Comparison of ENCODE assay signal across 9 cellular contexts in the genomic region with DNA sequence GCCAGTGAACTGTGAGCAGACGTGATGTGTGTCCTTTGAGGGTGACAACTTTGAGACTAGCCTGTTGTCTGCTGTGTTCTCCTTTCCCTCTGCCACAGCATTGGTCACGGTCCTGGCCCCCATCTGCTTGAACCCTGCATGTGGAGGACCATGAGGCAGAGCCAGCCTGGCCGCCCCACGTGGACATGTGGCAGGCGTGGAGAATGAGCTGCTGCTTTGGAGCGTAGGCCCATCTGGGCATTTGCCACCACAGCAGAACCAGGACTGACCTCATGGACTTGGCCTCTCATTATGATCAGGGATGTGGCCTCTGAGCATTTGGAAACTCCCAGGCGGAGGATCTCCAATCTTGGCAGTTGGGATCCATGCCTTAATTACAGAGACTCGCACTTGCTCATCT.
"Had no signal": no experiment of that assay in that cellular context is flagged by ENCODE, and none has a peak within 500 bp of the region (broad histone marks: within the 10 kb centered on the region; RNA-seq: fewer than 3 reads in every experiment).

No MANE protein-coding gene starts in this region.

- ATAC-seq: GM23338, HCT116 had no signal

- H3K4me2 ChIP-seq: GM23338, KMS-11 had no signal

- H2AFZ ChIP-seq: GM23338 had no signal

- DNase-seq: H7, HFFc6, KBM-7 had no signal

- H3K4me1 ChIP-seq: HAP-1 had no signal

- H3K9me3 ChIP-seq: HAP-1 had no signal

- H3K4me3 Mint-ChIP-seq: GM23338, HFFc6, IgD-negative memory B cell had no signal

- H3K4me1 Mint-ChIP-seq: GM23338, IgD-negative memory B cell had no signal

- H3K27ac Mint-ChIP-seq: GM23338, HFFc6, IgD-negative memory B cell had no signal

- H3K27ac ChIP-seq: KMS-11 had no signal

- H3K36me3 ChIP-seq: HAP-1 had no signal

- FAIRE-seq: HTR-8/SVneo had no signal

- H3K4me3 ChIP-seq: GM23338, HAP-1 had no signal

- H3K9ac ChIP-seq: KMS-11 had no signal
